Comparison of ENCODE assay signal across 35 cellular contexts in the genomic region with DNA sequence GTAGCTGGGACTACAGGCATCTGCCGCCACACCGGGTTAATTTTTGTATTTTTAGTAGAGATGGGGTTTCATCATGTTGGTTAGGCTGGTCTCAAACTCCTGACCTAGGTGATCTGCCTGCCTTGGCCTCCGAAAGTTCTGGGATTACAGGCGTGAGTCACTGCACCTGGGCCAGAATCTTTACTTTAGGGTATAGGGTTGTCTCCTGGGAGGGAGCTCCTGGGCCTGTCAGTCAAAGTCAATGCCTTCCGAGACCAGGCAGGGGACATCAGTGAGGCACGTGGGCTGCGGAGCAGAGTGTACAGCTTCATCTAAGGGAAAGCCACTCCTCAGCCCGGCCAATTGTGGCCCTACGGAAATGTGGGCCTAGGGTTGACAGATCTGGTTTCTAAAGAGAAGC.
"Had no signal": no experiment of that assay in that cellular context is flagged by ENCODE, and none has a peak within 500 bp of the region (broad histone marks: within the 10 kb centered on the region; RNA-seq: fewer than 3 reads in every experiment).

No MANE protein-coding gene starts in this region.

- H3K36me3 ChIP-seq: MG63 had no signal

- H3K4me3 ChIP-seq: MG63 had no signal

- H3K27me3 ChIP-seq: MG63 had no signal

- DNase-seq: Kasumi-1, MG63, MM.1S, MV-4-11, NCI-H1048, NCI-H1092, NCI-H1092 treated with DMSO at 0.1 percent for 48 hours, NCI-H1105, NCI-H1105 treated with DMSO at 0.1 percent for 48 hours, NCI-H1417, NCI-H1417 treated with DMSO at 0.1 percent for 48 hours, NCI-H1436, NCI-H1436 treated with DMSO at 0.1 percent for 48 hours, NCI-H146, NCI-H1694, NCI-H1694 treated with DMSO at 0.1 percent for 48 hours, NCI-H187, NCI-H187 treated with DMSO at 0.1 percent for 48 hours, NCI-H1930, NCI-H2029, NCI-H2029 treated with DMSO at 0.1 percent for 48 hours, NCI-H2081, NCI-H2081 treated with DMSO at 0.1 percent for 48 hours, NCI-H2107, NCI-H2171, NCI-H2171 treated with DMSO at 0.1 percent for 48 hours, NCI-H2227 treated with DMSO at 0.1 percent for 48 hours, NCI-H226, NCI-H345, NCI-H446, NCI-H446 treated with DMSO at 0.1 percent for 48 hours, NCI-H510A, NCI-H510A treated with DMSO at 0.1 percent for 48 hours, NCI-H524, NCI-H524 treated with DMSO at 0.1 percent for 48 hours had no signal
